Comparison of ENCODE assay signal across 21 cellular contexts in the genomic region with DNA sequence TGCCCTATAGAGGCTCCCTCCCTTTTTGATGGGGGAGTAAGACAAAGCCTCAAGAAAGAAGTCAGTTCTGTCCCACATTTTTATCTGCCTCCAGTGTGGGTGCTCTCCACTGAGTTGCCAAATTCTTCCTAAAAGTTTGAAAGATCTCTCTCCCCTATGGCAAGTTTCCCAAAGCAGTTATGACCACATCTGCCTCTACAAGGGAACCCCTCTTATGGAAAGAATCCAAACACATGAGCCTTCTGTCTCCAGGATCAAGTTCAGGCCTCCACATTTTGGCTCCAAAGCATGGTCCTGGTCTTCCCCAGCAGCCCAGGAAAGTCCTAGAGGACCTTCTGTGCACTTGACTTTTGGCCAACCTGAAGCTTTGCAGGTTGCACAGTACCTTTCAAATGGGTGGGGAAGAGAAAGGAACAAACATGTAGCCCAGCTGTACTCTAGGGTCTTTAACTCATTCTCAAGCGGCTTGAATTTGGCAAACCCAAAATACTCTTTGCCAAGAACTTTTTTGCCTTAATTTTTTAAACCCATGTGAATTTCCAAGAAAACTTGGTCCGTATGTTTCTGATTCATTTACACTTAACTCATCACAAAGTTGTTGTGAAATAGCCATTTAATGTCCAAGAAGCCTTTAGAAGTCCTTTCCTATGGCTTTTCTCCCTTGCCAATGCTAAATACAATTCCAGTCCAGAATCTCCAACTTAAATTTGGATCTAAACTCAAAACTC.
"Had no signal": no experiment of that assay in that cellular context is flagged by ENCODE, and none has a peak within 500 bp of the region (broad histone marks: within the 10 kb centered on the region; RNA-seq: fewer than 3 reads in every experiment).

No MANE protein-coding gene starts in this region.

- H3K4me3 ChIP-seq: ascending aorta, breast epithelium, skin epidermis, tibial artery, uterus had no signal

- DNase-seq: activated CD4-positive, alpha-beta T cell treated with anti-CD3 and anti-CD28 coated beads, Interleukin-2, amount 50 U/mL, for 4 hours; activated CD4-positive, CD25-positive, alpha-beta regulatory T cell treated with anti-CD3 and anti-CD28 coated beads, Interleukin-2, amount 50 U/mL, for 72 hours; activated naive CD4-positive, alpha-beta T cell treated with anti-CD3 and anti-CD28 coated beads for 36 hours; activated naive CD8-positive, alpha-beta T cell treated with anti-CD3 and anti-CD28 coated beads, Interleukin-2, amount 50 U/mL, for 24 hours; activated T-cell treated with anti-CD3 and anti-CD28 coated beads, Interleukin-2, amount 50 U/mL, for 1 hour; foreskin keratinocyte; head of caudate nucleus; naive thymus-derived CD4-positive, alpha-beta T cell; stimulated activated CD4-positive, alpha-beta T cell treated with anti-CD3 and anti-CD28 coated beads, Interleukin-15, amount 100 ng/mL, for 24 hours; stimulated activated CD4-positive, alpha-beta T cell treated with anti-CD3 and anti-CD28 coated beads, Interleukin-4, amount 100 ng/mL, for 1 hour; stimulated activated naive B cell treated with anti-CD40 and anti-IgM and Interleukin-4, amounts not matched to agents 10 μg/mL and 1 μg/mL and 100 μg/mL, for 72 hours; T-cell; T-helper 9 cell; tibial artery; uterus had no signal

- H3K27ac ChIP-seq: ascending aorta, epithelial cell of prostate, foreskin keratinocyte, neutrophil, tibial artery, uterus had no signal

- H3K27me3 ChIP-seq: ascending aorta, breast epithelium, foreskin keratinocyte, neutrophil, tibial artery, uterus had no signal

- H3K27ac Mint-ChIP-seq: activated naive CD4-positive, alpha-beta T cell treated with anti-CD3 and anti-CD28 coated beads for 36 hours; activated naive CD8-positive, alpha-beta T cell treated with anti-CD3 and anti-CD28 coated beads, Interleukin-2, amount 50 U/mL, for 24 hours; activated T-helper 2 cell treated with anti-CD3 and anti-CD28 coated beads, Interferon-gamma antibody, Interleukin-2, Interleukin-4, amounts not matched to agents 10 μg/mL and 5 μg/mL and 100 μg/mL, durations not matched to agents 14 hours and 24 hours and 36 hours; naive thymus-derived CD4-positive, alpha-beta T cell; stimulated activated naive B cell treated with anti-CD40 and anti-IgM and Interleukin-4, amounts not matched to agents 10 μg/mL and 1 μg/mL and 100 μg/mL, for 72 hours; T-cell had no signal

- H3K9me3 Mint-ChIP-seq: activated naive CD4-positive, alpha-beta T cell treated with anti-CD3 and anti-CD28 coated beads for 36 hours; activated naive CD8-positive, alpha-beta T cell treated with anti-CD3 and anti-CD28 coated beads, Interleukin-2, amount 50 U/mL, for 24 hours; activated T-helper 2 cell treated with anti-CD3 and anti-CD28 coated beads, Interferon-gamma antibody, Interleukin-2, Interleukin-4, amounts not matched to agents 10 μg/mL and 5 μg/mL and 100 μg/mL, durations not matched to agents 14 hours and 24 hours and 36 hours had no signal

- H3K27me3 Mint-ChIP-seq: activated naive CD8-positive, alpha-beta T cell treated with anti-CD3 and anti-CD28 coated beads, Interleukin-2, amount 50 U/mL, for 24 hours; naive thymus-derived CD4-positive, alpha-beta T cell; stimulated activated naive B cell treated with anti-CD40 and anti-IgM and Interleukin-4, amounts not matched to agents 10 μg/mL and 1 μg/mL and 100 μg/mL, for 72 hours; T-cell had no signal

- H3K4me3 Mint-ChIP-seq: activated naive CD4-positive, alpha-beta T cell treated with anti-CD3 and anti-CD28 coated beads for 36 hours; activated naive CD8-positive, alpha-beta T cell treated with anti-CD3 and anti-CD28 coated beads, Interleukin-2, amount 50 U/mL, for 24 hours; naive thymus-derived CD4-positive, alpha-beta T cell; stimulated activated naive B cell treated with anti-CD40 and anti-IgM and Interleukin-4, amounts not matched to agents 10 μg/mL and 1 μg/mL and 100 μg/mL, for 72 hours; T-cell had no signal

- ATAC-seq: activated naive CD8-positive, alpha-beta T cell treated with anti-CD3 and anti-CD28 coated beads, Interleukin-2, amount 50 U/mL, for 24 hours; foreskin keratinocyte; naive thymus-derived CD4-positive, alpha-beta T cell; stimulated activated naive B cell treated with anti-CD40 and anti-IgM and Interleukin-4, amounts not matched to agents 10 μg/mL and 1 μg/mL and 100 μg/mL, for 72 hours; T-cell had no signal

- H3K36me3 Mint-ChIP-seq: naive thymus-derived CD4-positive, alpha-beta T cell; stimulated activated naive B cell treated with anti-CD40 and anti-IgM and Interleukin-4, amounts not matched to agents 10 μg/mL and 1 μg/mL and 100 μg/mL, for 72 hours; T-cell had no signal

- H3K36me3 ChIP-seq: ascending aorta, breast epithelium, neutrophil, tibial artery, uterus had no signal

- H3K4me1 Mint-ChIP-seq: activated naive CD8-positive, alpha-beta T cell treated with anti-CD3 and anti-CD28 coated beads, Interleukin-2, amount 50 U/mL, for 24 hours; naive thymus-derived CD4-positive, alpha-beta T cell; stimulated activated naive B cell treated with anti-CD40 and anti-IgM and Interleukin-4, amounts not matched to agents 10 μg/mL and 1 μg/mL and 100 μg/mL, for 72 hours; T-cell had no signal

- H3K9me3 ChIP-seq: ascending aorta, breast epithelium, neutrophil, tibial artery, uterus had no signal

- H3K4me1 ChIP-seq: ascending aorta, breast epithelium, foreskin keratinocyte, tibial artery, uterus had no signal
